ENCODE assay signal across 18 cellular contexts in the genomic region with DNA sequence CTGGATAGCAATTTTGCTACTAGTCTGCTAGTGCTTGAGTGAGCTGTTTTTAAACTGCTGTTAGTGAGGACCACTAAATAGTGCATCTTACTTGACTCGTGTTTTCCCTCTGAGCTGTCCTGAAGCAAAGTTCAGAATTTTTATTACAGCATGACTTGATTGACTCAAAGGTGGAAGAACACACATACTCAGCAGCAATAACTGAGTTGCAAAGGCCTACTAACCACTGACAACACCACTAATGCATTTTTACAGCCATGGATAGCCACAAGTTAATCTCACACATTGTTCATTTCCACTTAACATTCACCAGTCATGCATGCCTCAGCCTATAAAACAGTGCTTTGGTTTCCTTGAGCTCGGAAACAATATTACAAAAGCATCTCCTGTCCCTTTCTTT.
DNase-seq lines count a peak whose midpoint lies in the region; ATAC-seq and TF ChIP-seq lines count a peak whose summit lies in the region.
"Had no signal": no experiment of that assay in that cellular context is flagged by ENCODE, and none has a peak within 500 bp of the region (broad histone marks: within the 10 kb centered on the region; RNA-seq: fewer than 3 reads in every experiment).

No MANE protein-coding gene starts in this region.

- no peak for TF ChIP-seq CTCF in natural killer cell (IDR thresholded peaks at IDR 0.05)
- TF ChIP-seq CTCF in GM10266 (IDR thresholded peaks at IDR 0.05; ENCODE audit: control insufficient read depth, insufficient read depth, low read depth, missing control alignments), result no peak

- H3K27ac Mint-ChIP-seq in natural killer cell treated with Interleukin-12 subunit alpha and Interleukin-12 subunit beta and Interleukin-15 and Interleukin-18, amount 100 ng/mL, for 72 hours, result peak overlapping the region in 1 of 2 donors; percentile 72
- no peak overlapping the region for H3K27ac Mint-ChIP-seq in natural killer cell
- H3K27ac Mint-ChIP-seq: type B pancreatic cell had no signal

- CTCF ChIA-PET in HEK293T (lab: Yijun Ruan, JAX), result no interaction called here

- H3K27me3 Mint-ChIP-seq in natural killer cell treated with Interleukin-12 subunit alpha and Interleukin-12 subunit beta and Interleukin-15 and Interleukin-18, amount 100 ng/mL, for 72 hours, result no peaks in the 10 kb centered on the region
- H3K27me3 Mint-ChIP-seq in natural killer cell (ENCODE audit: low read depth in 2 of 2), result no peaks in the 10 kb centered on the region

- no peak overlapping the region for H3K4me3 Mint-ChIP-seq in natural killer cell treated with Interleukin-12 subunit alpha and Interleukin-12 subunit beta and Interleukin-15 and Interleukin-18, amount 100 ng/mL, for 72 hours
- H3K4me3 Mint-ChIP-seq in natural killer cell, result no peak overlapping the region
- H3K4me3 Mint-ChIP-seq: activated T-cell treated with anti-CD3 and anti-CD28 coated beads, Interleukin-2, amount 50 U/mL, for 4 hours; type B pancreatic cell had no signal

- peak overlapping the region; percentile 19 for H3K27ac ChIP-seq in epithelial cell of prostate
- H3K27ac ChIP-seq: colonic mucosa, right atrium auricular region, RWPE1 had no signal

- peaks cover 26 to 27% of the 10 kb centered on the region in 2 donors for H3K4me1 Mint-ChIP-seq in natural killer cell treated with Interleukin-12 subunit alpha and Interleukin-12 subunit beta and Interleukin-15 and Interleukin-18, amount 100 ng/mL, for 72 hours (ENCODE audit: low read depth in 2 of 2)
- peaks cover 28 to 42% of the 10 kb centered on the region in 2 donors for H3K4me1 Mint-ChIP-seq in natural killer cell

- POLR2A ChIA-PET in HEK293T (lab: Yijun Ruan, JAX), result no interaction called here

- ATAC-seq in natural killer cell treated with Interleukin-12 subunit alpha and Interleukin-12 subunit beta and Interleukin-15 and Interleukin-18, amount 100 ng/mL, for 72 hours, result peak; percentile 43 to 66
- ATAC-seq in natural killer cell, result no peak

- DNase-seq in natural killer cell treated with Interleukin-12 subunit alpha and Interleukin-12 subunit beta and Interleukin-15 and Interleukin-18, amount 100 ng/mL, for 72 hours (ENCODE audit: low spot score), result no peak
- no peak for DNase-seq in natural killer cell
- DNase-seq in NCI-H187 (lab: John Stamatoyannopoulos, UW), result peak; percentile 26 to 59
- DNase-seq in epithelial cell of prostate (ENCODE audit: low read depth, low spot score), result peak; percentile 97
- no peak for DNase-seq in NCI-H1092 (lab: John Stamatoyannopoulos, UW)
- DNase-seq in HEK293T (ENCODE audit: extremely low spot score), result no peak
- DNase-seq in GM10266 (ENCODE audit: extremely low spot score), result no peak
- no peak for DNase-seq in medulla oblongata (ENCODE audit: extremely low spot score)
- DNase-seq: activated CD4-positive, CD25-positive, alpha-beta regulatory T cell; activated T-cell treated with anti-CD3 and anti-CD28 coated beads, Interleukin-2, amount 50 U/mL, for 4 hours; aorta; colonic mucosa; NCI-H2171; stimulated activated CD4-positive, alpha-beta T cell treated with anti-CD3 and anti-CD28 coated beads, Interleukin-2, amount 100 ng/mL, for 24 hours; stimulated activated CD8-positive, alpha-beta memory T cell treated with anti-CD3 and anti-CD28 coated beads, Interleukin-4, amount 100 ng/mL, for 48 hours had no signal

- intact Hi-C loops in natural killer cell (cut with micrococcal nuclease), result loop anchor here (5.0 kb wide), 1 partner anchor 237 kb away; no protein-coding TSS in a partner anchor

- no peaks in the 10 kb centered on the region for H3K36me3 Mint-ChIP-seq in natural killer cell treated with Interleukin-12 subunit alpha and Interleukin-12 subunit beta and Interleukin-15 and Interleukin-18, amount 100 ng/mL, for 72 hours
- no peaks in the 10 kb centered on the region for H3K36me3 Mint-ChIP-seq in natural killer cell
- H3K36me3 Mint-ChIP-seq: type B pancreatic cell had no signal

- H3K9me3 Mint-ChIP-seq in natural killer cell treated with Interleukin-12 subunit alpha and Interleukin-12 subunit beta and Interleukin-15 and Interleukin-18, amount 100 ng/mL, for 72 hours, result no peaks in the 10 kb centered on the region
- no peaks in the 10 kb centered on the region for H3K9me3 Mint-ChIP-seq in natural killer cell

TF ChIP-seq in HEK293T, 16 proteins besides CTCF, POLR2A, EP300 and RAD21:
- no peak for TF ChIP-seq L3MBTL2 (conservative IDR thresholded peaks at IDR 0.05)
- TF ChIP-seq TARDBP (IDR thresholded peaks at IDR 0.05), result no peak
- TF ChIP-seq ZNF384 (IDR thresholded peaks at IDR 0.05), result no peak
- TF ChIP-seq NFRKB (IDR thresholded peaks at IDR 0.05), result no peak
- TF ChIP-seq ARNT (IDR thresholded peaks at IDR 0.05), result no peak
- no peak for TF ChIP-seq SUZ12 (IDR thresholded peaks at IDR 0.05)
- TF ChIP-seq, protein P1, sequence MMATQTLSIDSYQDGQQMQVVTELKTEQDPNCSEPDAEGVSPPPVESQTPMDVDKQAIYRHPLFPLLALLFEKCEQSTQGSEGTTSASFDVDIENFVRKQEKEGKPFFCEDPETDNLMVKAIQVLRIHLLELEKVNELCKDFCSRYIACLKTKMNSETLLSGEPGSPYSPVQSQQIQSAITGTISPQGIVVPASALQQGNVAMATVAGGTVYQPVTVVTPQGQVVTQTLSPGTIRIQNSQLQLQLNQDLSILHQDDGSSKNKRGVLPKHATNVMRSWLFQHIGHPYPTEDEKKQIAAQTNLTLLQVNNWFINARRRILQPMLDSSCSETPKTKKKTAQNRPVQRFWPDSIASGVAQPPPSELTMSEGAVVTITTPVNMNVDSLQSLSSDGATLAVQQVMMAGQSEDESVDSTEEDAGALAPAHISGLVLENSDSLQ (IDR thresholded peaks at IDR 0.05), result no peak
- TF ChIP-seq SP1 (IDR thresholded peaks at IDR 0.05), result no peak
- no peak for TF ChIP-seq ELF4 (IDR thresholded peaks at IDR 0.05)
- no peak for TF ChIP-seq FOXM1 (IDR thresholded peaks at IDR 0.05; ENCODE audit: borderline replicate concordance)
- TF ChIP-seq HDGF (IDR thresholded peaks at IDR 0.05; ENCODE audit: borderline replicate concordance), result no peak
- TF ChIP-seq FOXK2 (IDR thresholded peaks at IDR 0.05), result no peak
- no peak for TF ChIP-seq CTBP1 (IDR thresholded peaks at IDR 0.05; ENCODE audit: borderline replicate concordance)

Comparison
In these comparisons a context has a peak if more than half of its experiments do, and no peak if none do; other contexts are left out.
1. ATAC-seq: peak in natural killer cell treated with Interleukin-12 subunit alpha and Interleukin-12 subunit beta and Interleukin-15 and Interleukin-18, amount 100 ng/mL, for 72 hours (2 of 2); none in natural killer cell (0 of 3).
2. DNase-seq: peak in NCI-H187 (2 of 2) and epithelial cell of prostate (single experiment); none in natural killer cell treated with Interleukin-12 subunit alpha and Interleukin-12 subunit beta and Interleukin-15 and Interleukin-18, amount 100 ng/mL, for 72 hours (single experiment), natural killer cell (single experiment), NCI-H1092 (single experiment), HEK293T (single experiment), GM10266 (single experiment) and medulla oblongata (single experiment).